In the genomic region with DNA sequence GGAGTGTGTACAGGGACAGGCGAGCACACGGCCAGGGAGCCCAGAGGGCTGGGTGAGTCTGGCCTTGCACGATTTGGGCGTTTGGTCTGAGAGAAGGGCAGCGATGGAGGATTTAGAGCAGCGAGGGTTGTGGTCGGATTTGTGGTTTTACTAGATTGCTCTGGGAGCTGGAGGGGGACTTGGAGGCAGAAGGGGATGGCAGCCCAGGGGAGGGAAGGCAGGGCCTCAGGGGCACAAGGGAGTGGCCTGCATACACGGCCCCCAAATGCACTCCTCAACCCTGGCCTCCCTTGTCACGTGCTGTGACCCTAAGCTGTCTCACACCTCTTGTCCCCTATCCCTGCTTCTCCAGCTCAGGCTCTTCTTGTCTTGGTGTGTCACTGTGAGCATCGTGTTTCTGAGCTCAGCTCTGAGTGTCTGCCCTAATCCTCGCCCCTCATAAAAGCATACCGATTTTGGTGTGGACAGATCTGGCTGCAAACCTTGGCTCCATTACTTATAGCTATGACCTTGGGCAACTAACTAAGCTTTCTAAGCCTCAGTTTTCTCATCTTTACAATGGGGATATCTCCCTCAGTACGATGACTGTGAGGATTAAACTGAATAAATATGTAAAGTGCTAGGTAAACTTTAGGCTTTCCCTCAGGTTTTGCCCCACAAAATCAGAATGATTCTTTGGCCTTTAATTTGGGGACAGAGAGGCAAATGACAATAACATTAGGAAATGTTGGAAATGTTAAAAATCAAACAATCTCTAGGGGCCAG, we compare ENCODE assay signal across 26 cellular contexts.
"Had no signal": no experiment of that assay in that cellular context is flagged by ENCODE, and none has a peak within 500 bp of the region (broad histone marks: within the 10 kb centered on the region; RNA-seq: fewer than 3 reads in every experiment).

No MANE protein-coding gene starts in this region.

- H3K4me3 ChIP-seq: breast epithelium, colonic mucosa, gastroesophageal sphincter, lower lobe of right lung, right lobe of liver, vagina had no signal

- H3K27ac ChIP-seq: breast epithelium, colonic mucosa, epithelial cell of prostate, gastroesophageal sphincter, lower lobe of right lung, right lobe of liver, vagina had no signal

- H3K27me3 ChIP-seq: breast epithelium, colonic mucosa, gastroesophageal sphincter, right lobe of liver, vagina had no signal

- H3K9me3 ChIP-seq: breast epithelium, colonic mucosa, right lobe of liver, vagina had no signal

- H3K4me1 ChIP-seq: colonic mucosa, gastroesophageal sphincter, lower lobe of right lung, vagina had no signal

- DNase-seq: activated B cell treated with CpG ODN at 0.5 μM for 24 hours; activated CD4-positive, alpha-beta T cell treated with anti-CD3 and anti-CD28 coated beads for 36 hours; activated CD4-positive, alpha-beta T cell treated with anti-CD3 and anti-CD28 coated beads, Interleukin-2, amount 50 U/mL, for 48 hours; activated CD8-positive, alpha-beta memory T cell treated with anti-CD3 and anti-CD28 coated beads, Interleukin-2, amount 50 U/mL, for 48 hours; activated naive CD4-positive, alpha-beta T cell treated with Interleukin-2 at 50 U/mL for 16 hours; activated naive CD8-positive, alpha-beta T cell treated with anti-CD3 and anti-CD28 coated beads for 36 hours; activated T-cell treated with anti-CD3 and anti-CD28 coated beads, Interleukin-2, amount 50 U/mL, for 48 hours; head of caudate nucleus; lower lobe of right lung; mesendoderm; naive thymus-derived CD4-positive, alpha-beta T cell; posterior cingulate gyrus; stimulated activated CD4-positive, alpha-beta T cell treated with anti-CD3 and anti-CD28 coated beads, Interleukin-15, amount 100 ng/mL, for 24 hours; stimulated activated CD4-positive, alpha-beta T cell treated with anti-CD3 and anti-CD28 coated beads, Interleukin-2, amount 100 ng/mL, for 48 hours; stimulated activated CD8-positive, alpha-beta memory T cell treated with anti-CD3 and anti-CD28 coated beads, Interleukin-4, amount 100 ng/mL, for 48 hours; stimulated activated naive B cell treated with anti-CD40 and anti-IgM and Interleukin-4, amounts not matched to agents 10 μg/mL and 1 μg/mL and 100 μg/mL, for 72 hours; T-helper 9 cell had no signal

- H3K4me1 Mint-ChIP-seq: activated B cell treated with CpG ODN at 0.5 μM for 24 hours; activated CD4-positive, alpha-beta T cell treated with anti-CD3 and anti-CD28 coated beads for 36 hours; activated naive CD8-positive, alpha-beta T cell treated with anti-CD3 and anti-CD28 coated beads for 36 hours; central memory CD8-positive, alpha-beta T cell; stimulated activated naive B cell treated with anti-CD40 and anti-IgM and Interleukin-4, amounts not matched to agents 10 μg/mL and 1 μg/mL and 100 μg/mL, for 72 hours had no signal

- H3K27me3 Mint-ChIP-seq: activated CD4-positive, alpha-beta T cell treated with anti-CD3 and anti-CD28 coated beads for 36 hours; activated naive CD8-positive, alpha-beta T cell treated with anti-CD3 and anti-CD28 coated beads for 36 hours had no signal

- ATAC-seq: activated CD4-positive, alpha-beta T cell treated with anti-CD3 and anti-CD28 coated beads for 36 hours; gastroesophageal sphincter; lower lobe of right lung; naive thymus-derived CD4-positive, alpha-beta T cell; stimulated activated naive B cell treated with anti-CD40 and anti-IgM and Interleukin-4, amounts not matched to agents 10 μg/mL and 1 μg/mL and 100 μg/mL, for 72 hours had no signal

- H3K27ac Mint-ChIP-seq: activated B cell treated with CpG ODN at 0.5 μM for 24 hours; activated CD4-positive, alpha-beta T cell treated with anti-CD3 and anti-CD28 coated beads for 36 hours; activated naive CD8-positive, alpha-beta T cell treated with anti-CD3 and anti-CD28 coated beads for 36 hours; naive thymus-derived CD4-positive, alpha-beta T cell; stimulated activated naive B cell treated with anti-CD40 and anti-IgM and Interleukin-4, amounts not matched to agents 10 μg/mL and 1 μg/mL and 100 μg/mL, for 72 hours; type B pancreatic cell had no signal

- H3K4me3 Mint-ChIP-seq: activated B cell treated with CpG ODN at 0.5 μM for 24 hours; activated CD4-positive, alpha-beta T cell treated with anti-CD3 and anti-CD28 coated beads for 36 hours; activated naive CD8-positive, alpha-beta T cell treated with anti-CD3 and anti-CD28 coated beads for 36 hours; central memory CD8-positive, alpha-beta T cell; naive thymus-derived CD4-positive, alpha-beta T cell; neural crest cell; stimulated activated naive B cell treated with anti-CD40 and anti-IgM and Interleukin-4, amounts not matched to agents 10 μg/mL and 1 μg/mL and 100 μg/mL, for 72 hours; type B pancreatic cell had no signal

- H3K36me3 ChIP-seq: breast epithelium, colonic mucosa, gastroesophageal sphincter, lower lobe of right lung, right lobe of liver, vagina had no signal
